ENCODE assay signal across 10 cellular contexts in the genomic region with DNA sequence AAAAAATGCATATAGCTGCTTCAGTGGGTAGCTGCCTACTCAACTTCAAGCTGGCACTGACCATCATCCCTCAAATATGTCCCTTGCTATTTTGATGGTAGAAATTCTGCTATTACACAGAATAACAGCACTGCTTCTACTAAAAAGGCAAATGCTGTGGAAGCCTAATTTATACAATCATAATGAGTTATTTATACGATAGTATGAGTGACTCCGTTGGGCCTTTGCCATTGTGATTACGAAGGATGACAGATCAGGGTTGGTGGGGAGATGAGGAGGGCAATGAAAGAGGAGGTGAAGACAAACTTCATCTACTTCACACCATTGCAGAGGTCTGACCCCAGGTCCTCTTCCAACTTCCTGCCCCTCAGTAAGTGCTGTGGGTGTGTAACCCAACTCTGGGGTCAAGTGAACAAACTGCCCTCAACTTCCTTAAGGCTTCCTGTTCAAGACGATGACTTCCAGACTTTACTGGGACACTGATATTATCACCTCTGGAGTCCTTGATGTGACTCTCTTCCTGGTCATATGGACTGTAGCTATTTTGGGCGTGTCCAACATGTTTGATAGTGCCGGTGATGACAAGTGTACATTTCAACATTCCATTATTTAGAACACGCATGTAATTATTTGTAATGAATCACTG.
A peak's percentile ranks its signal among the peaks of the same experiment; 100 is the strongest.
DNase-seq lines count a peak whose midpoint lies in the region; ATAC-seq, FAIRE-seq and TF ChIP-seq lines count a peak whose summit lies in the region.
"Had no signal": no experiment of that assay in that cellular context is flagged by ENCODE, and none has a peak within 500 bp of the region (broad histone marks: within the 10 kb centered on the region; RNA-seq: fewer than 3 reads in every experiment).

No MANE protein-coding gene starts in this region.

- intact Hi-C loops in natural killer cell (cut with micrococcal nuclease): no loop called here

- no peak overlapping the region for H3K4me3 ChIP-seq in bronchial epithelial cell (ENCODE audit: low read depth, low read length)

- no peaks in the 10 kb centered on the region for H3K36me3 Mint-ChIP-seq in natural killer cell

- DNase-seq in ELR (ENCODE audit: low read depth) (peak; percentile 67), HT1080 (ENCODE audit: low read depth) (peak; percentile 24), bronchial epithelial cell (ENCODE audit: low read depth) (peak; percentile 86), natural killer cell (no peak), ureter (ENCODE audit: low spot score) (no peak)
- no peak for DNase-seq in activated CD8-positive, alpha-beta memory T cell treated with anti-CD3 and anti-CD28 coated beads, Interleukin-2, amount 50 U/mL, for 48 hours
- DNase-seq: NCI-H526 treated with DMSO at 0.1 percent for 48 hours; stimulated activated CD8-positive, alpha-beta memory T cell treated with anti-CD3 and anti-CD28 coated beads, Interleukin-4, amount 100 ng/mL, for 48 hours had no signal

- peaks cover 18 to 26% of the 10 kb centered on the region in 2 donors for H3K4me1 Mint-ChIP-seq in natural killer cell

- H3K27ac Mint-ChIP-seq in natural killer cell: no peak overlapping the region

- H3K9me3 Mint-ChIP-seq in natural killer cell: no peaks in the 10 kb centered on the region

- no peaks in the 10 kb centered on the region for H3K27me3 ChIP-seq in bronchial epithelial cell (ENCODE audit: control insufficient read depth, insufficient read depth, low read length)

- H3K27me3 Mint-ChIP-seq in natural killer cell (ENCODE audit: low read depth in 2 of 2): no peaks in the 10 kb centered on the region

- H3K36me3 ChIP-seq in bronchial epithelial cell (ENCODE audit: control insufficient read depth, insufficient read depth, low read length): no peaks in the 10 kb centered on the region

- TF ChIP-seq CTCF in bronchial epithelial cell (IDR thresholded peaks at IDR 0.05; ENCODE audit: insufficient read depth, low read length, severe bottlenecking) (no peak), natural killer cell (IDR thresholded peaks at IDR 0.05) (peak; percentile 45)

- ATAC-seq in natural killer cell (no peak), HG02623 (IDR thresholded peaks at IDR 0.05; ENCODE audit: unreplicated experiment) (no peak), HG02678 (IDR thresholded peaks at IDR 0.05; ENCODE audit: unreplicated experiment) (no peak)

- no peak overlapping the region for H3K4me3 Mint-ChIP-seq in natural killer cell

- no peak for FAIRE-seq in bronchial epithelial cell (lab: Jason Lieb, UNC)

Comparison
In these comparisons a context has a peak if more than half of its experiments do, and no peak if none do; other contexts are left out.
1. DNase-seq: peak in ELR (single experiment), HT1080 (single experiment) and bronchial epithelial cell (single experiment); none in natural killer cell (single experiment), ureter (single experiment) and activated CD8-positive, alpha-beta memory T cell treated with anti-CD3 and anti-CD28 coated beads, Interleukin-2, amount 50 U/mL, for 48 hours (single experiment).